Comparison of ENCODE assay signal across 1 cellular context in the genomic region with DNA sequence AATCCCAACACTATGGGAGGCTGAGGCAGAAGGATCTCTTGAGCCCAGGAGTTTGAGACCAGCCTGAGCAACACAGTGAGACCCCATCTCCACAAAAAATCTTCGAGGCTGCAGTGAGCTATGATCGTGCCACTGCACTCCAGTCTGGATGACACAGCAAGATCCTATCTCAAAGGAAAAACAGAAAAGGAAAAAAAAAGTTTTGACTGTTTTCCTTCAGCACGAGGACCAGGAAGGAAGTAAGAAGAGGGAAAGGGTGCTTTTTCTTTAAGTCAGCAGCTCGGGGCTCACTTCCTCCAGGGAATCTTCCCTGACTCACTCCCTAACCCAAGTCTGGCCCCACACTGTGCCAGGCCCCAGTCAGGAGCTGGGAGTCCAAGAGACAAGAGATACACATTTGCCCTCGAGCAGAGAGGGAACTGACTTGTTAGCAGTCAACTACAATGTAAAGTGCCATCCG.
TF ChIP-seq lines count a peak whose summit lies in the region.

No MANE protein-coding gene starts in this region.

TF ChIP-seq in IMR-90, 13 proteins besides CTCF, POLR2A, EP300 and RAD21:
- TF ChIP-seq MXI1 (IDR thresholded peaks at IDR 0.05; ENCODE audit: borderline replicate concordance, low read depth, low read length) (no peak), MAFK (IDR thresholded peaks at IDR 0.05; ENCODE audit: low read depth, low read length) (no peak), FOS (IDR thresholded peaks at IDR 0.05; ENCODE audit: low read depth, low read length) (no peak), SMC3 (IDR thresholded peaks at IDR 0.05; ENCODE audit: low read depth, low read length) (no peak), NFE2L2 (IDR thresholded peaks at IDR 0.05; ENCODE audit: low read depth, low read length) (peak; percentile 45; the same call in 1 of the 2 replicates)
TF ChIP-seq in IMR-90: peak in this region for 1.
